Comparison of ENCODE assay signal across 8 cellular contexts in genomic region chr11:8871283-8871775, GRCh38. TPM values are rescaled to one million over a fixed set of nuclear protein-coding genes. Genes with fewer than 3 reads are reported as not detected.
A peak's percentile ranks its signal among the peaks of the same experiment; 100 is the strongest.
DNase-seq lines count a peak whose midpoint lies in the region; ATAC-seq and TF ChIP-seq lines count a peak whose summit lies in the region.

No MANE protein-coding gene starts in this region.

- H3K36me3 ChIP-seq in kidney epithelial cell (ENCODE audit: control insufficient read depth, insufficient read depth, low read length) (no peaks in the 10 kb centered on the region), spleen (no peaks in the 10 kb centered on the region)

- CTCF ChIA-PET in activated CD8-positive, alpha-beta memory T cell treated with anti-CD3 and anti-CD28 coated beads, Interleukin-2, amount 10 ng/mL, durations not matched to agents 7 days and 5 days (lab: Charles Lee) = interaction anchor here (1.4 kb wide), 2 partner anchors 19 to 88 kb away, joined by 3 read pairs; no protein-coding TSS in a partner anchor

- 5 to 13% (median 9%) methylated on average over 14 to 15 of the region's 15 CpGs for WGBS in spleen, 5 donors

- H3K27me3 Mint-ChIP-seq in activated CD8-positive, alpha-beta memory T cell treated with anti-CD3 and anti-CD28 coated beads, Interleukin-2, amount 10 ng/mL, durations not matched to agents 7 days and 5 days = peaks cover 68% of the 10 kb centered on the region

- peaks cover 3 to 52% (median 32%) of the 10 kb centered on the region in 6 donors for H3K4me1 ChIP-seq in spleen

- ATAC-seq in activated CD8-positive, alpha-beta memory T cell treated with anti-CD3 and anti-CD28 coated beads, Interleukin-2, amount 10 ng/mL, durations not matched to agents 7 days and 5 days = no peak
- ATAC-seq in GM19463 (IDR thresholded peaks at IDR 0.05; ENCODE audit: unreplicated experiment) = no peak

- no peaks in the 10 kb centered on the region for H3K36me3 Mint-ChIP-seq in activated CD8-positive, alpha-beta memory T cell treated with anti-CD3 and anti-CD28 coated beads, Interleukin-2, amount 10 ng/mL, durations not matched to agents 7 days and 5 days

- peak overlapping the region; percentile 73 to 92 (median 86) for H3K27ac ChIP-seq in spleen

- no peaks in the 10 kb centered on the region for H3K9me3 Mint-ChIP-seq in activated CD8-positive, alpha-beta memory T cell treated with anti-CD3 and anti-CD28 coated beads, Interleukin-2, amount 10 ng/mL, durations not matched to agents 7 days and 5 days (ENCODE audit: low read depth)

- TF ChIP-seq CTCF in kidney epithelial cell (IDR thresholded peaks at IDR 0.05; ENCODE audit: insufficient read depth, low read length, poor library complexity, severe bottlenecking) (no peak), spleen (IDR thresholded peaks at IDR 0.05 in 8 of 11, conservative IDR thresholded peaks at IDR 0.05 in 3 of 11) (no peak)

- H3K4me1 Mint-ChIP-seq in activated CD8-positive, alpha-beta memory T cell treated with anti-CD3 and anti-CD28 coated beads, Interleukin-2, amount 10 ng/mL, durations not matched to agents 7 days and 5 days = peaks cover 11% of the 10 kb centered on the region

- no peaks in the 10 kb centered on the region for H3K27me3 ChIP-seq in kidney epithelial cell (ENCODE audit: control insufficient read depth, insufficient read depth, low read length)
- peaks cover 0 to 41% (median 14%) of the 10 kb centered on the region in 7 donors for H3K27me3 ChIP-seq in spleen (replicated peaks in 1 of 7)

- intact Hi-C loops in spleen (cut with DNase I; ENCODE audit: low total_unique reads) = no loop called here

- H3K9me3 ChIP-seq in spleen = no peaks in the 10 kb centered on the region

- H3K4me3 ChIP-seq in kidney epithelial cell (ENCODE audit: low read depth, low read length) = peak overlapping the region; percentile 80
- peak overlapping the region; percentile 52 to 82 (median 69) for H3K4me3 ChIP-seq in spleen

- H3K4me3 Mint-ChIP-seq in activated CD8-positive, alpha-beta memory T cell treated with anti-CD3 and anti-CD28 coated beads, Interleukin-2, amount 10 ng/mL, durations not matched to agents 7 days and 5 days = peak overlapping the region; percentile 33

- no peak for DNase-seq in activated CD8-positive, alpha-beta memory T cell treated with anti-CD3 and anti-CD28 coated beads, Interleukin-2, amount 10 ng/mL, durations not matched to agents 7 days and 5 days
- no peak for DNase-seq in activated CD8-positive, alpha-beta memory T cell treated with anti-CD3 and anti-CD28 coated beads, Interleukin-2, amount 50 U/mL, for 4 hours
- peak; percentile 39 for DNase-seq in NCI-H524 treated with DMSO at 0.1 percent for 48 hours (lab: John Stamatoyannopoulos, UW)
- DNase-seq in cerebellum (ENCODE audit: low spot score) = peak; percentile 53
- peak; percentile 52 for DNase-seq in kidney epithelial cell (ENCODE audit: low read depth)
- DNase-seq in spleen = no peak
- DNase-seq in activated CD8-positive, alpha-beta memory T cell treated with anti-CD3 and anti-CD28 coated beads for 24 hours = no peak

- no peak overlapping the region for H3K27ac Mint-ChIP-seq in activated CD8-positive, alpha-beta memory T cell treated with anti-CD3 and anti-CD28 coated beads, Interleukin-2, amount 10 ng/mL, durations not matched to agents 7 days and 5 days

- TF ChIP-seq POLR2A in spleen (IDR thresholded peaks at IDR 0.05) = no peak

RNA-seq across cellular contexts. Expression of gene AKIP1, which starts 39.7 kb away (rescaled TPM):
- 10 to 100 TPM; 29.8 to 34.9 TPM for total RNA-seq in activated CD8-positive, alpha-beta memory T cell treated with anti-CD3 and anti-CD28 coated beads, Interleukin-2, amount 10 ng/mL, durations not matched to agents 7 days and 5 days
- total RNA-seq in cerebellum (18.6 TPM), kidney epithelial cell (39.8 and 43.1 TPM in 2 replicates), spleen (10 to 100 TPM; 17.7 to 33.6 (median 26.6) TPM)
- polyA plus RNA-seq in spleen = 10 to 100 TPM in 2 of 3 donors, 1 to 10 TPM in 1; 9.8 to 25.3 (median 17.0) TPM

Comparison
In these comparisons a context has a peak if more than half of its experiments do, and no peak if none do; other contexts are left out.
1. DNase-seq: peak in NCI-H524 treated with DMSO at 0.1 percent for 48 hours (single experiment), cerebellum (single experiment) and kidney epithelial cell (single experiment); none in activated CD8-positive, alpha-beta memory T cell treated with anti-CD3 and anti-CD28 coated beads, Interleukin-2, amount 10 ng/mL, durations not matched to agents 7 days and 5 days (single experiment), activated CD8-positive, alpha-beta memory T cell treated with anti-CD3 and anti-CD28 coated beads, Interleukin-2, amount 50 U/mL, for 4 hours (single experiment), spleen (single experiment) and activated CD8-positive, alpha-beta memory T cell treated with anti-CD3 and anti-CD28 coated beads for 24 hours (single experiment).